In genomic region chr9:131923132-131923671, GRCh38 we compare ENCODE assay signal across 1 cellular context.
TF ChIP-seq lines count a peak whose summit lies in the region.

No MANE protein-coding gene starts in this region.

TF ChIP-seq in H1, 55 proteins besides CTCF, POLR2A, EP300 and RAD21:
- TF ChIP-seq SIN3A (conservative IDR thresholded peaks at IDR 0.05 in 1 of 2, IDR thresholded peaks at IDR 0.05 in 1 of 2; ENCODE audit: low read depth in 1 of 2, low read length in 2 of 2) (no peak), YY1 (IDR thresholded peaks at IDR 0.05; ENCODE audit: low read depth, low read length) (no peak), SUZ12 (IDR thresholded peaks at IDR 0.05; ENCODE audit: low read length) (no peak), CREB1 (IDR thresholded peaks at IDR 0.05) (no peak), ASH2L (IDR thresholded peaks at IDR 0.05; ENCODE audit: low read length) (no peak), SRF (IDR thresholded peaks at IDR 0.05; ENCODE audit: low read depth, low read length) (no peak), GABPA (IDR thresholded peaks at IDR 0.05; ENCODE audit: borderline replicate concordance, insufficient read depth, low read length) (no peak), HDAC2 (IDR thresholded peaks at IDR 0.05; ENCODE audit: borderline replicate concordance in 1 of 2, low read depth in 2 of 2, low read length in 2 of 2) (no peak), BRCA1 (IDR thresholded peaks at IDR 0.05; ENCODE audit: low read depth, low read length) (no peak), PHF8 (conservative IDR thresholded peaks at IDR 0.05; ENCODE audit: low read depth, low read length) (no peak), RXRA (IDR thresholded peaks at IDR 0.05; ENCODE audit: insufficient read depth, low read depth, low read length) (no peak)
- TF ChIP-seq, protein P1, sequence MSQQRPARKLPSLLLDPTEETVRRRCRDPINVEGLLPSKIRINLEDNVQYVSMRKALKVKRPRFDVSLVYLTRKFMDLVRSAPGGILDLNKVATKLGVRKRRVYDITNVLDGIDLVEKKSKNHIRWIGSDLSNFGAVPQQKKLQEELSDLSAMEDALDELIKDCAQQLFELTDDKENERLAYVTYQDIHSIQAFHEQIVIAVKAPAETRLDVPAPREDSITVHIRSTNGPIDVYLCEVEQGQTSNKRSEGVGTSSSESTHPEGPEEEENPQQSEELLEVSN (IDR thresholded peaks at IDR 0.05) = no peak
